Comparison of ENCODE assay signal across 1 cellular context in the genomic region with DNA sequence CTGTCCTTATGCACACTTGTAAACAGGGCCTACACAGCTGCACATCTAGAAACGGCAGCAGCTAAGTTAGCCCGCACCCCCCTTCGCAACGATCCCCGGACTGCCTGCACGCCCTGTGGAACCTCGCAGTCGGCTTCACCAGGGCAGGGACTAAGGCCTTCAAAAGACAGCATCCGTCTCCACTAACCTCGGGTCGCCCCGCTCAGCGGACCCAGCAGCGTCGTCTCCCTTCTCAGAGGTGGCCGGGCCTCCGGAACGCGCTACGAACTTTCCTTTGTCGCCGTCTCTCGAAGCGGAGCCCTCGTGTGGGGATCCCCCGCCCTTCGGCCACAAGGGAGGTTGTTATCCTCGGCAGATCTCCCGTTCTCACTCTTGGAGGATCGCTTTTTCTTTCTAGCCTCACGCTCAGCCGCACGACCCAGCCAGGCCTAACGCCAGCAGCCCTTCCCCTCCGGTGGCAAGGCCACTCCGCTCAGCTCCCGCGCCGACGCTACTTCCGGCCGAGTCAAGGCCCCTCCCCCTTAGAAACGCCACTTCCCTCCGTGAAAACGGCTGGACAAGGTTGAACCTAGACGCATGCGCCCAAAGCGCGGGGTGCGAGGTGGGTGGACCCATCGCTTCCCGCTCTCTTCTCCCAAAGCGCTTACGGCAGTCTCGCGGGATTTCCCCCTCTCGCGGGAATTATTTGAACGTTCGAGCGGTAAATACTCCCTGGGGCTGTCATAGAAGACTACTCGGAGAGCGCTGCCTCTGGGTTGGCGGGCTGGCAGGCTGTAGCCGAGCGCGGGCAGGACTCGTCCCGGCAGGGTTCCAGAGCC.
A peak's percentile ranks its signal among the peaks of the same experiment; 100 is the strongest.
TF ChIP-seq lines count a peak whose summit lies in the region.

A gene (minus strand): TSS at position 498 of the 818 bp plus-strand sequence. CDS start 6,616 bp downstream, outside the sequence.
A gene with protein sequence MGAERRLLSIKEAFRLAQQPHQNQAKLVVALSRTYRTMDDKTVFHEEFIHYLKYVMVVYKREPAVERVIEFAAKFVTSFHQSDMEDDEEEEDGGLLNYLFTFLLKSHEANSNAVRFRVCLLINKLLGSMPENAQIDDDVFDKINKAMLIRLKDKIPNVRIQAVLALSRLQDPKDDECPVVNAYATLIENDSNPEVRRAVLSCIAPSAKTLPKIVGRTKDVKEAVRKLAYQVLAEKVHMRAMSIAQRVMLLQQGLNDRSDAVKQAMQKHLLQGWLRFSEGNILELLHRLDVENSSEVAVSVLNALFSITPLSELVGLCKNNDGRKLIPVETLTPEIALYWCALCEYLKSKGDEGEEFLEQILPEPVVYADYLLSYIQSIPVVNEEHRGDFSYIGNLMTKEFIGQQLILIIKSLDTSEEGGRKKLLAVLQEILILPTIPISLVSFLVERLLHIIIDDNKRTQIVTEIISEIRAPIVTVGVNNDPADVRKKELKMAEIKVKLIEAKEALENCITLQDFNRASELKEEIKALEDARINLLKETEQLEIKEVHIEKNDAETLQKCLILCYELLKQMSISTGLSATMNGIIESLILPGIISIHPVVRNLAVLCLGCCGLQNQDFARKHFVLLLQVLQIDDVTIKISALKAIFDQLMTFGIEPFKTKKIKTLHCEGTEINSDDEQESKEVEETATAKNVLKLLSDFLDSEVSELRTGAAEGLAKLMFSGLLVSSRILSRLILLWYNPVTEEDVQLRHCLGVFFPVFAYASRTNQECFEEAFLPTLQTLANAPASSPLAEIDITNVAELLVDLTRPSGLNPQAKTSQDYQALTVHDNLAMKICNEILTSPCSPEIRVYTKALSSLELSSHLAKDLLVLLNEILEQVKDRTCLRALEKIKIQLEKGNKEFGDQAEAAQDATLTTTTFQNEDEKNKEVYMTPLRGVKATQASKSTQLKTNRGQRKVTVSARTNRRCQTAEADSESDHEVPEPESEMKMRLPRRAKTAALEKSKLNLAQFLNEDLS (plus strand): TSS at position 720 of the 818 bp plus-strand sequence. CDS start 99 bp downstream, outside the sequence.

TF ChIP-seq in K562, 482 proteins besides CTCF, POLR2A, EP300 and RAD21 (continued from another document and continues in another):
- TF ChIP-seq, protein P1, sequence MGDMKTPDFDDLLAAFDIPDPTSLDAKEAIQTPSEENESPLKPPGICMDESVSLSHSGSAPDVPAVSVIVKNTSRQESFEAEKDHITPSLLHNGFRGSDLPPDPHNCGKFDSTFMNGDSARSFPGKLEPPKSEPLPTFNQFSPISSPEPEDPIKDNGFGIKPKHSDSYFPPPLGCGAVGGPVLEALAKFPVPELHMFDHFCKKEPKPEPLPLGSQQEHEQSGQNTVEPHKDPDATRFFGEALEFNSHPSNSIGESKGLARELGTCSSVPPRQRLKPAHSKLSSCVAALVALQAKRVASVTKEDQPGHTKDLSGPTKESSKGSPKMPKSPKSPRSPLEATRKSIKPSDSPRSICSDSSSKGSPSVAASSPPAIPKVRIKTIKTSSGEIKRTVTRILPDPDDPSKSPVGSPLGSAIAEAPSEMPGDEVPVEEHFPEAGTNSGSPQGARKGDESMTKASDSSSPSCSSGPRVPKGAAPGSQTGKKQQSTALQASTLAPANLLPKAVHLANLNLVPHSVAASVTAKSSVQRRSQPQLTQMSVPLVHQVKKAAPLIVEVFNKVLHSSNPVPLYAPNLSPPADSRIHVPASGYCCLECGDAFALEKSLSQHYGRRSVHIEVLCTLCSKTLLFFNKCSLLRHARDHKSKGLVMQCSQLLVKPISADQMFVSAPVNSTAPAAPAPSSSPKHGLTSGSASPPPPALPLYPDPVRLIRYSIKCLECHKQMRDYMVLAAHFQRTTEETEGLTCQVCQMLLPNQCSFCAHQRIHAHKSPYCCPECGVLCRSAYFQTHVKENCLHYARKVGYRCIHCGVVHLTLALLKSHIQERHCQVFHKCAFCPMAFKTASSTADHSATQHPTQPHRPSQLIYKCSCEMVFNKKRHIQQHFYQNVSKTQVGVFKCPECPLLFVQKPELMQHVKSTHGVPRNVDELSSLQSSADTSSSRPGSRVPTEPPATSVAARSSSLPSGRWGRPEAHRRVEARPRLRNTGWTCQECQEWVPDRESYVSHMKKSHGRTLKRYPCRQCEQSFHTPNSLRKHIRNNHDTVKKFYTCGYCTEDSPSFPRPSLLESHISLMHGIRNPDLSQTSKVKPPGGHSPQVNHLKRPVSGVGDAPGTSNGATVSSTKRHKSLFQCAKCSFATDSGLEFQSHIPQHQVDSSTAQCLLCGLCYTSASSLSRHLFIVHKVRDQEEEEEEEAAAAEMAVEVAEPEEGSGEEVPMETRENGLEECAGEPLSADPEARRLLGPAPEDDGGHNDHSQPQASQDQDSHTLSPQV (IDR thresholded peaks at IDR 0.05) = no peak
- TF ChIP-seq, protein P2, sequence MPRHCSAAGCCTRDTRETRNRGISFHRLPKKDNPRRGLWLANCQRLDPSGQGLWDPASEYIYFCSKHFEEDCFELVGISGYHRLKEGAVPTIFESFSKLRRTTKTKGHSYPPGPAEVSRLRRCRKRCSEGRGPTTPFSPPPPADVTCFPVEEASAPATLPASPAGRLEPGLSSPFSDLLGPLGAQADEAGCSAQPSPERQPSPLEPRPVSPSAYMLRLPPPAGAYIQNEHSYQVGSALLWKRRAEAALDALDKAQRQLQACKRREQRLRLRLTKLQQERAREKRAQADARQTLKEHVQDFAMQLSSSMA (CRISPR knock-in tag; IDR thresholded peaks at IDR 0.05) = no peak
- TF ChIP-seq ZNF668 (CRISPR knock-in tag; IDR thresholded peaks at IDR 0.05) (no peak), NCOA4 (IDR thresholded peaks at IDR 0.05; ENCODE audit: partially characterized antibody) (no peak), KLF6 (CRISPR knock-in tag; IDR thresholded peaks at IDR 0.05; ENCODE audit: borderline replicate concordance) (no peak), XRCC3 (IDR thresholded peaks at IDR 0.05) (no peak), TAL1 (IDR thresholded peaks at IDR 0.05) (no peak), ZNF121 (CRISPR knock-in tag; conservative IDR thresholded peaks at IDR 0.05) (no peak; the same call in 1 of the 2 replicates), ETV1 (tag; conservative IDR thresholded peaks at IDR 0.05; ENCODE audit: low read depth) (peak; percentile 84), CAMTA2 (CRISPR knock-in tag; conservative IDR thresholded peaks at IDR 0.05) (no peak), ZNF133 (CRISPR knock-in tag; IDR thresholded peaks at IDR 0.05) (no peak), FOXP1 (CRISPR knock-in tag; IDR thresholded peaks at IDR 0.05) (peak; percentile 96), DACH1 (IDR thresholded peaks at IDR 0.05; ENCODE audit: partially characterized antibody) (no peak), YBX1 (IDR thresholded peaks at IDR 0.05) (no peak), CTBP1 (IDR thresholded peaks at IDR 0.05; ENCODE audit: borderline replicate concordance) (no peak), BDP1 (IDR thresholded peaks at IDR 0.05; ENCODE audit: insufficient read depth, insufficient read length) (no peak), ZC3H11A (IDR thresholded peaks at IDR 0.05; ENCODE audit: low read depth, low read length) (no peak), HNRNPLL (IDR thresholded peaks at IDR 0.05; ENCODE audit: low read depth, low read length, poor library complexity, severe bottlenecking) (peak; percentile 89), KDM2B (CRISPR knock-in tag; IDR thresholded peaks at IDR 0.05) (no peak), RBM25 (IDR thresholded peaks at IDR 0.05; ENCODE audit: low read depth, low read length, severe bottlenecking) (peak; percentile 93), IRF2 (CRISPR knock-in tag; IDR thresholded peaks at IDR 0.05) (no peak), NCOA1 (IDR thresholded peaks at IDR 0.05; ENCODE audit: low read depth) (no peak), ZNF197 (CRISPR knock-in tag; IDR thresholded peaks at IDR 0.05; ENCODE audit: low read depth) (no peak), ZNF311 (CRISPR knock-in tag; IDR thresholded peaks at IDR 0.05) (no peak), DMBX1 (CRISPR knock-in tag; IDR thresholded peaks at IDR 0.05; ENCODE audit: borderline replicate concordance) (no peak), TEAD2 (tag; IDR thresholded peaks at IDR 0.05) (no peak), CHD2 (IDR thresholded peaks at IDR 0.05; ENCODE audit: low read depth, low read length) (peak; percentile 100), L3MBTL2 (IDR thresholded peaks at IDR 0.05) (peak; percentile 95), NR4A1 (CRISPR knock-in tag; IDR thresholded peaks at IDR 0.05) (no peak), NR4A1 (tag; IDR thresholded peaks at IDR 0.05) (no peak), HOXB6 (CRISPR knock-in tag; IDR thresholded peaks at IDR 0.05; ENCODE audit: borderline replicate concordance) (no peak; the same call in 1 of the 2 replicates), KDM4B (IDR thresholded peaks at IDR 0.05; ENCODE audit: borderline replicate concordance in 2 of 2, low read depth in 1 of 2) (no peak), NFE2 (IDR thresholded peaks at IDR 0.05; ENCODE audit: low read depth) (no peak)
- TF ChIP-seq, protein P3, sequence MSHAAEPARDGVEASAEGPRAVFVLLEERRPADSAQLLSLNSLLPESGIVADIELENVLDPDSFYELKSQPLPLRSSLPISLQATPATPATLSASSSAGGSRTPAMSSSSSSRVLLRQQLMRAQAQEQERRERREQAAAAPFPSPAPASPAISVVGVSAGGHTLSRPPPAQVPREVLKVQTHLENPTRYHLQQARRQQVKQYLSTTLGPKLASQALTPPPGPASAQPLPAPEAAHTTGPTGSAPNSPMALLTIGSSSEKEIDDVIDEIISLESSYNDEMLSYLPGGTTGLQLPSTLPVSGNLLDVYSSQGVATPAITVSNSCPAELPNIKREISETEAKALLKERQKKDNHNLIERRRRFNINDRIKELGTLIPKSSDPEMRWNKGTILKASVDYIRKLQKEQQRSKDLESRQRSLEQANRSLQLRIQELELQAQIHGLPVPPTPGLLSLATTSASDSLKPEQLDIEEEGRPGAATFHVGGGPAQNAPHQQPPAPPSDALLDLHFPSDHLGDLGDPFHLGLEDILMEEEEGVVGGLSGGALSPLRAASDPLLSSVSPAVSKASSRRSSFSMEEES (CRISPR knock-in tag; IDR thresholded peaks at IDR 0.05) = no peak
- TF ChIP-seq, protein P4, sequence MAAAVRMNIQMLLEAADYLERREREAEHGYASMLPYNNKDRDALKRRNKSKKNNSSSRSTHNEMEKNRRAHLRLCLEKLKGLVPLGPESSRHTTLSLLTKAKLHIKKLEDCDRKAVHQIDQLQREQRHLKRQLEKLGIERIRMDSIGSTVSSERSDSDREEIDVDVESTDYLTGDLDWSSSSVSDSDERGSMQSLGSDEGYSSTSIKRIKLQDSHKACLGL (CRISPR knock-in tag; IDR thresholded peaks at IDR 0.05; ENCODE audit: borderline replicate concordance, poor library complexity, severe bottlenecking) = no peak
- TF ChIP-seq, protein P5, sequence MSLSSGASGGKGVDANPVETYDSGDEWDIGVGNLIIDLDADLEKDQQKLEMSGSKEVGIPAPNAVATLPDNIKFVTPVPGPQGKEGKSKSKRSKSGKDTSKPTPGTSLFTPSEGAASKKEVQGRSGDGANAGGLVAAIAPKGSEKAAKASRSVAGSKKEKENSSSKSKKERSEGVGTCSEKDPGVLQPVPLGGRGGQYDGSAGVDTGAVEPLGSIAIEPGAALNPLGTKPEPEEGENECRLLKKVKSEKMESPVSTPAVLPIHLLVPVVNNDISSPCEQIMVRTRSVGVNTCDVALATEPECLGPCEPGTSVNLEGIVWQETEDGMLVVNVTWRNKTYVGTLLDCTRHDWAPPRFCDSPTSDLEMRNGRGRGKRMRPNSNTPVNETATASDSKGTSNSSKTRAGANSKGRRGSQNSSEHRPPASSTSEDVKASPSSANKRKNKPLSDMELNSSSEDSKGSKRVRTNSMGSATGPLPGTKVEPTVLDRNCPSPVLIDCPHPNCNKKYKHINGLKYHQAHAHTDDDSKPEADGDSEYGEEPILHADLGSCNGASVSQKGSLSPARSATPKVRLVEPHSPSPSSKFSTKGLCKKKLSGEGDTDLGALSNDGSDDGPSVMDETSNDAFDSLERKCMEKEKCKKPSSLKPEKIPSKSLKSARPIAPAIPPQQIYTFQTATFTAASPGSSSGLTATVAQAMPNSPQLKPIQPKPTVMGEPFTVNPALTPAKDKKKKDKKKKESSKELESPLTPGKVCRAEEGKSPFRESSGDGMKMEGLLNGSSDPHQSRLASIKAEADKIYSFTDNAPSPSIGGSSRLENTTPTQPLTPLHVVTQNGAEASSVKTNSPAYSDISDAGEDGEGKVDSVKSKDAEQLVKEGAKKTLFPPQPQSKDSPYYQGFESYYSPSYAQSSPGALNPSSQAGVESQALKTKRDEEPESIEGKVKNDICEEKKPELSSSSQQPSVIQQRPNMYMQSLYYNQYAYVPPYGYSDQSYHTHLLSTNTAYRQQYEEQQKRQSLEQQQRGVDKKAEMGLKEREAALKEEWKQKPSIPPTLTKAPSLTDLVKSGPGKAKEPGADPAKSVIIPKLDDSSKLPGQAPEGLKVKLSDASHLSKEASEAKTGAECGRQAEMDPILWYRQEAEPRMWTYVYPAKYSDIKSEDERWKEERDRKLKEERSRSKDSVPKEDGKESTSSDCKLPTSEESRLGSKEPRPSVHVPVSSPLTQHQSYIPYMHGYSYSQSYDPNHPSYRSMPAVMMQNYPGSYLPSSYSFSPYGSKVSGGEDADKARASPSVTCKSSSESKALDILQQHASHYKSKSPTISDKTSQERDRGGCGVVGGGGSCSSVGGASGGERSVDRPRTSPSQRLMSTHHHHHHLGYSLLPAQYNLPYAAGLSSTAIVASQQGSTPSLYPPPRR (CRISPR knock-in tag; IDR thresholded peaks at IDR 0.05; ENCODE audit: borderline replicate concordance) = no peak
- TF ChIP-seq, protein P6, sequence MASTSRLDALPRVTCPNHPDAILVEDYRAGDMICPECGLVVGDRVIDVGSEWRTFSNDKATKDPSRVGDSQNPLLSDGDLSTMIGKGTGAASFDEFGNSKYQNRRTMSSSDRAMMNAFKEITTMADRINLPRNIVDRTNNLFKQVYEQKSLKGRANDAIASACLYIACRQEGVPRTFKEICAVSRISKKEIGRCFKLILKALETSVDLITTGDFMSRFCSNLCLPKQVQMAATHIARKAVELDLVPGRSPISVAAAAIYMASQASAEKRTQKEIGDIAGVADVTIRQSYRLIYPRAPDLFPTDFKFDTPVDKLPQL (IDR thresholded peaks at IDR 0.05; ENCODE audit: extremely low read depth, insufficient read length) = no peak
- TF ChIP-seq, protein P7, sequence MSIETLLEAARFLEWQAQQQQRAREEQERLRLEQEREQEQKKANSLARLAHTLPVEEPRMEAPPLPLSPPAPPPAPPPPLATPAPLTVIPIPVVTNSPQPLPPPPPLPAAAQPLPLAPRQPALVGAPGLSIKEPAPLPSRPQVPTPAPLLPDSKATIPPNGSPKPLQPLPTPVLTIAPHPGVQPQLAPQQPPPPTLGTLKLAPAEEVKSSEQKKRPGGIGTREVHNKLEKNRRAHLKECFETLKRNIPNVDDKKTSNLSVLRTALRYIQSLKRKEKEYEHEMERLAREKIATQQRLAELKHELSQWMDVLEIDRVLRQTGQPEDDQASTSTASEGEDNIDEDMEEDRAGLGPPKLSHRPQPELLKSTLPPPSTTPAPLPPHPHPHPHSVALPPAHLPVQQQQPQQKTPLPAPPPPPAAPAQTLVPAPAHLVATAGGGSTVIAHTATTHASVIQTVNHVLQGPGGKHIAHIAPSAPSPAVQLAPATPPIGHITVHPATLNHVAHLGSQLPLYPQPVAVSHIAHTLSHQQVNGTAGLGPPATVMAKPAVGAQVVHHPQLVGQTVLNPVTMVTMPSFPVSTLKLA (conservative IDR thresholded peaks at IDR 0.05) = peak; percentile 16 to 70; a peak in 3 of 4 replicates
- TF ChIP-seq, protein P8, sequence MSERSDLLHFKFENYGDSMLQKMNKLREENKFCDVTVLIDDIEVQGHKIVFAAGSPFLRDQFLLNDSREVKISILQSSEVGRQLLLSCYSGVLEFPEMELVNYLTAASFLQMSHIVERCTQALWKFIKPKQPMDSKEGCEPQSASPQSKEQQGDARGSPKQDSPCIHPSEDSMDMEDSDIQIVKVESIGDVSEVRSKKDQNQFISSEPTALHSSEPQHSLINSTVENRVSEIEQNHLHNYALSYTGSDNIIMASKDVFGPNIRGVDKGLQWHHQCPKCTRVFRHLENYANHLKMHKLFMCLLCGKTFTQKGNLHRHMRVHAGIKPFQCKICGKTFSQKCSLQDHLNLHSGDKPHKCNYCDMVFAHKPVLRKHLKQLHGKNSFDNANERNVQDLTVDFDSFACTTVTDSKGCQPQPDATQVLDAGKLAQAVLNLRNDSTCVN (CRISPR knock-in tag; IDR thresholded peaks at IDR 0.05) = no peak
